In the genomic region with DNA sequence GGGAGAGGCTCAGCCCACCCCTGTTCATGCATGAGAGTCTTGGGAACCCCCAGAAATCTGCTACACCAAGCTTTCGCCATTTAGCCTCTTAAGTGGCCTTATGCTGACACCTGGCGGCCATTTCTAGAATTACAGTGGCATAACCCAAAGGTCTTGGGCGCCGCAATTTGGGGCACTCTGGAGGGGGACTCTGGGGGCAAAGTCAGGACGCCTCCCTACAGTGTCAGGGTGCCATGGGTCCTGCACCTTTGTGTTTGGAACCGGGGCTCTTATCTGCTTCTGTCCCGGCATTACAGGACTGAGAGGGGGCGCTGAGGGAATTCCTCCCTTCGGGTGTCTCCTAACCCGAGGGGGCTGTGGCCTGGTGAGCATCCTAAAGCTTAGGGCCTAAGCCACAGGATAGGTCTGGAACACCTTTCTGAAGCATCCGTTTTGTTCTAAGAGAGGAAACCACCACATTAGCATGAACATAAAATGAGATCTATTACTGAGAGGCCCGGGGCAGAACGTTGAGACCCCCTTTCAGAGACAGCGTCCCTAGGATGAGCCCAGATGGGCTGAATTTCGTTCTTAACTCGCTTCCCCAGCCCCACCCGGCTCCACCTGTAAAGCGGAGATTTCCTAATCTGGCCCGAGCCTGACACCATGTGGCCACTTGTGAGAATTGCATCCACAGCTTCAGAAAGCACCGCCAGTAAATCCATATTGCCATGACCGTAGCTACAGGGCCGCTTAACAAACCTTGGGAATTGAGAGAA, we compare ENCODE assay signal across 8 cellular contexts. TPM values are rescaled to one million over a fixed set of nuclear protein-coding genes. Genes with fewer than 3 reads are reported as not detected.
DNase-seq lines count a peak whose midpoint lies in the region; ATAC-seq and TF ChIP-seq lines count a peak whose summit lies in the region.

No MANE protein-coding gene starts in this region.

- H3K9me3 ChIP-seq in neural progenitor cell (ENCODE audit: low read depth) = no peaks in the 10 kb centered on the region
- no peaks in the 10 kb centered on the region for H3K9me3 ChIP-seq in stomach

- intact Hi-C loops in activated T-helper 1 cell treated with anti-CD3 and anti-CD28 coated beads, Interleukin-12 subunit alpha, Interleukin-12 subunit beta, Interleukin-2, Interleukin-4 antibody, amounts not matched to agents 30 ng/mL and 10 ng/mL and 1 ng/mL, durations not matched to agents 14 hours and 24 hours and 36 hours (cut with micrococcal nuclease) = loop anchor here (1.0 to 2.0 kb wide), 6 partner anchors 8 to 499 kb away; no protein-coding TSS in a partner anchor
- intact Hi-C loops in stomach (cut with DNase I; ENCODE audit: low total_unique reads) = loop anchor here (5.0 to 10.0 kb wide), 2 partner anchors 319 to 497 kb away; partner anchors contain the start of gene SYT8

- TF ChIP-seq CTCF in KMS-11 (conservative IDR thresholded peaks at IDR 0.05; ENCODE audit: low read depth, low read length) (peak; percentile 93), fibroblast of pulmonary artery (IDR thresholded peaks at IDR 0.05; ENCODE audit: low read length, missing control alignments) (peak; percentile 75), neural progenitor cell (IDR thresholded peaks at IDR 0.05) (peak; percentile 75), stomach (IDR thresholded peaks at IDR 0.05) (peak in 6 of 7 experiments; percentile 76 to 96 (median 82))

- H3K27me3 Mint-ChIP-seq in activated T-helper 1 cell treated with anti-CD3 and anti-CD28 coated beads, Interleukin-12 subunit alpha, Interleukin-12 subunit beta, Interleukin-2, Interleukin-4 antibody, amounts not matched to agents 30 ng/mL and 10 ng/mL and 1 ng/mL, durations not matched to agents 14 hours and 24 hours and 36 hours (ENCODE audit: insufficient read depth) = peaks cover 35% of the 10 kb centered on the region
- peaks cover 18% of the 10 kb centered on the region for H3K27me3 Mint-ChIP-seq in neural progenitor cell (ENCODE audit: insufficient read depth, low read depth)

- peaks cover 90% of the 10 kb centered on the region for H3K27me3 ChIP-seq in KMS-11 (ENCODE audit: insufficient read depth, low read depth)
- peaks cover 28% of the 10 kb centered on the region for H3K27me3 ChIP-seq in neural progenitor cell
- H3K27me3 ChIP-seq in stomach = peaks cover 0 to 66% (median 37%) of the 10 kb centered on the region in 3 donors

- TF ChIP-seq EP300 in stomach (IDR thresholded peaks at IDR 0.05) = no peak

- H3K4me1 Mint-ChIP-seq in activated T-helper 1 cell treated with anti-CD3 and anti-CD28 coated beads, Interleukin-12 subunit alpha, Interleukin-12 subunit beta, Interleukin-2, Interleukin-4 antibody, amounts not matched to agents 30 ng/mL and 10 ng/mL and 1 ng/mL, durations not matched to agents 14 hours and 24 hours and 36 hours (ENCODE audit: low read depth) = peaks cover 15% of the 10 kb centered on the region
- H3K4me1 Mint-ChIP-seq in neural progenitor cell = peaks cover 38% of the 10 kb centered on the region

- H3K9ac ChIP-seq in KMS-11 = no peak overlapping the region
- no peak overlapping the region for H3K9ac ChIP-seq in neural progenitor cell

- H3K27ac Mint-ChIP-seq in activated T-helper 1 cell treated with anti-CD3 and anti-CD28 coated beads, Interleukin-12 subunit alpha, Interleukin-12 subunit beta, Interleukin-2, Interleukin-4 antibody, amounts not matched to agents 30 ng/mL and 10 ng/mL and 1 ng/mL, durations not matched to agents 14 hours and 24 hours and 36 hours = no peak overlapping the region
- H3K27ac Mint-ChIP-seq in neural progenitor cell = peak overlapping the region; percentile 7

- H3K4me3 ChIP-seq in KMS-11 (IDR thresholded peaks at IDR 0.05; ENCODE audit: insufficient read depth, low read depth, low read length) (no peak overlapping the region), fibroblast of pulmonary artery (replicated peaks; ENCODE audit: low read depth, low read length) (no peak overlapping the region), neural progenitor cell (no peak overlapping the region), stomach (no peak overlapping the region)

- H3K4me2 ChIP-seq in KMS-11 (peak overlapping the region; percentile 31; the same call in 1 of the 2 replicates), neural progenitor cell (peak overlapping the region; percentile 66)

- H3K27ac ChIP-seq in KMS-11 (no peak overlapping the region), neural progenitor cell (no peak overlapping the region), stomach (peak overlapping the region in 1 of 5 donors; percentile 16)

- DNase-seq in DMS114 treated with DMSO at 0.1 percent for 48 hours (lab: John Stamatoyannopoulos, UW; ENCODE audit: unreplicated experiment) (peak; percentile 40), RKO (ENCODE audit: low spot score) (peak; percentile 73), fibroblast of pulmonary artery (ENCODE audit: low read depth) (peak; percentile 75), neural progenitor cell (ENCODE audit: low spot score) (peak; percentile 94), stomach (peak; percentile 87)
- DNase-seq in activated T-helper 1 cell treated with anti-CD3 and anti-CD28 coated beads, Interleukin-12 subunit alpha, Interleukin-12 subunit beta, Interleukin-2, Interleukin-4 antibody, amounts not matched to agents 30 ng/mL and 10 ng/mL and 1 ng/mL, durations not matched to agents 14 hours and 24 hours and 36 hours (ENCODE audit: low spot score) = peak; percentile 60

- H3K36me3 ChIP-seq in KMS-11 (ENCODE audit: insufficient read depth) (no peaks in the 10 kb centered on the region), neural progenitor cell (no peaks in the 10 kb centered on the region), stomach (no peaks in the 10 kb centered on the region)

- H3K4me1 ChIP-seq in KMS-11 (ENCODE audit: low read depth, poor library complexity, severe bottlenecking) (no peaks in the 10 kb centered on the region), neural progenitor cell (peaks cover 40% of the 10 kb centered on the region), stomach (peaks cover 4 to 8% (median 7%) of the 10 kb centered on the region in 4 donors)

- no peaks in the 10 kb centered on the region for H3K9me3 Mint-ChIP-seq in activated T-helper 1 cell treated with anti-CD3 and anti-CD28 coated beads, Interleukin-12 subunit alpha, Interleukin-12 subunit beta, Interleukin-2, Interleukin-4 antibody, amounts not matched to agents 30 ng/mL and 10 ng/mL and 1 ng/mL, durations not matched to agents 14 hours and 24 hours and 36 hours
- H3K9me3 Mint-ChIP-seq in neural progenitor cell = no peaks in the 10 kb centered on the region

- WGBS in stomach, 5 donors = 0 to 3% (median 2%) methylated on average over 18 to 22 of the region's 22 CpGs

- no peak overlapping the region for H3K4me3 Mint-ChIP-seq in activated T-helper 1 cell treated with anti-CD3 and anti-CD28 coated beads, Interleukin-12 subunit alpha, Interleukin-12 subunit beta, Interleukin-2, Interleukin-4 antibody, amounts not matched to agents 30 ng/mL and 10 ng/mL and 1 ng/mL, durations not matched to agents 14 hours and 24 hours and 36 hours
- H3K4me3 Mint-ChIP-seq in neural progenitor cell = peak overlapping the region; percentile 15

- peaks cover 23% of the 10 kb centered on the region for H3F3A ChIP-seq in neural progenitor cell (ENCODE audit: low read depth)

- H3K79me2 ChIP-seq in KMS-11 (ENCODE audit: insufficient read depth, low read depth) = no peaks in the 10 kb centered on the region
- H3K79me2 ChIP-seq in neural progenitor cell (ENCODE audit: low read depth) = no peaks in the 10 kb centered on the region

- TF ChIP-seq POLR2A in stomach (IDR thresholded peaks at IDR 0.05) = no peak

- H3K36me3 Mint-ChIP-seq in activated T-helper 1 cell treated with anti-CD3 and anti-CD28 coated beads, Interleukin-12 subunit alpha, Interleukin-12 subunit beta, Interleukin-2, Interleukin-4 antibody, amounts not matched to agents 30 ng/mL and 10 ng/mL and 1 ng/mL, durations not matched to agents 14 hours and 24 hours and 36 hours (ENCODE audit: low read depth) = no peaks in the 10 kb centered on the region
- no peaks in the 10 kb centered on the region for H3K36me3 Mint-ChIP-seq in neural progenitor cell

- H4K20me1 ChIP-seq in KMS-11 (ENCODE audit: insufficient read depth) (no peaks in the 10 kb centered on the region), neural progenitor cell (ENCODE audit: low read depth) (no peaks in the 10 kb centered on the region)

- H2AFZ ChIP-seq in KMS-11 (ENCODE audit: low read depth) = no peak overlapping the region; the same call in 1 of the 2 replicates
- no peak overlapping the region for H2AFZ ChIP-seq in neural progenitor cell (replicated peaks)

- ATAC-seq in HG02973 (IDR thresholded peaks at IDR 0.05; ENCODE audit: unreplicated experiment) = no peak

RNA-seq across cellular contexts. Expression of gene INS, which starts 9.3 kb away (rescaled TPM):
- not detected in 2 replicates for total RNA-seq in activated T-helper 1 cell treated with anti-CD3 and anti-CD28 coated beads, Interleukin-12 subunit alpha, Interleukin-12 subunit beta, Interleukin-2, Interleukin-4 antibody, amounts not matched to agents 30 ng/mL and 10 ng/mL and 1 ng/mL, durations not matched to agents 14 hours and 24 hours and 36 hours
- total RNA-seq in neural progenitor cell (ENCODE audit: low replicate concordance) (not detected in 2 replicates), stomach (not detected)
- 10 to 100 TPM in 1 of 3 donors, 1 to 10 TPM in 1, not detected in 1; 7.2 to 37.6 TPM for polyA plus RNA-seq in stomach

RNA-seq across cellular contexts. Expression of gene IGF2, which starts 12.5 kb away (rescaled TPM):
- 1.2 and 1.5 TPM in 2 replicates for total RNA-seq in activated T-helper 1 cell treated with anti-CD3 and anti-CD28 coated beads, Interleukin-12 subunit alpha, Interleukin-12 subunit beta, Interleukin-2, Interleukin-4 antibody, amounts not matched to agents 30 ng/mL and 10 ng/mL and 1 ng/mL, durations not matched to agents 14 hours and 24 hours and 36 hours
- total RNA-seq in neural progenitor cell (ENCODE audit: low replicate concordance) (0.45 and 3.3 TPM in 2 replicates), stomach (100 to 1,000 TPM in 1 of 5 donors, 10 to 100 TPM in 3, 1 to 10 TPM in 1; 5.2 to 164 (median 29.2) TPM)
- 1 to 10 TPM; 3.8 to 9.6 (median 5.2) TPM for polyA plus RNA-seq in stomach

RNA-seq across cellular contexts. Expression of gene TH, which starts 19.9 kb away (rescaled TPM):
- total RNA-seq in activated T-helper 1 cell treated with anti-CD3 and anti-CD28 coated beads, Interleukin-12 subunit alpha, Interleukin-12 subunit beta, Interleukin-2, Interleukin-4 antibody, amounts not matched to agents 30 ng/mL and 10 ng/mL and 1 ng/mL, durations not matched to agents 14 hours and 24 hours and 36 hours = not detected in 2 replicates
- 2.0 and 6.2 TPM in 2 replicates for total RNA-seq in neural progenitor cell (ENCODE audit: low replicate concordance)
- total RNA-seq in stomach = not detected
- polyA plus RNA-seq in stomach = 1 to 10 TPM in 1 of 3 donors, under 1 TPM in 1, not detected in 1; 0.13 to 1.7 TPM

Comparison
In these comparisons a context has a peak if more than half of its experiments do, and no peak if none do; other contexts are left out.
1. DNase-seq: peak in every context shown above with its lines; median percentile 94 in neural progenitor cell; 87 in stomach; 75 in fibroblast of pulmonary artery; 73 in RKO; 60 in activated T-helper 1 cell treated with anti-CD3 and anti-CD28 coated beads, Interleukin-12 subunit alpha, Interleukin-12 subunit beta, Interleukin-2, Interleukin-4 antibody, amounts not matched to agents 30 ng/mL and 10 ng/mL and 1 ng/mL, durations not matched to agents 14 hours and 24 hours and 36 hours; 40 in DMS114 treated with DMSO at 0.1 percent for 48 hours.